ENCODE assay signal across 2 cellular contexts in the genomic region with DNA sequence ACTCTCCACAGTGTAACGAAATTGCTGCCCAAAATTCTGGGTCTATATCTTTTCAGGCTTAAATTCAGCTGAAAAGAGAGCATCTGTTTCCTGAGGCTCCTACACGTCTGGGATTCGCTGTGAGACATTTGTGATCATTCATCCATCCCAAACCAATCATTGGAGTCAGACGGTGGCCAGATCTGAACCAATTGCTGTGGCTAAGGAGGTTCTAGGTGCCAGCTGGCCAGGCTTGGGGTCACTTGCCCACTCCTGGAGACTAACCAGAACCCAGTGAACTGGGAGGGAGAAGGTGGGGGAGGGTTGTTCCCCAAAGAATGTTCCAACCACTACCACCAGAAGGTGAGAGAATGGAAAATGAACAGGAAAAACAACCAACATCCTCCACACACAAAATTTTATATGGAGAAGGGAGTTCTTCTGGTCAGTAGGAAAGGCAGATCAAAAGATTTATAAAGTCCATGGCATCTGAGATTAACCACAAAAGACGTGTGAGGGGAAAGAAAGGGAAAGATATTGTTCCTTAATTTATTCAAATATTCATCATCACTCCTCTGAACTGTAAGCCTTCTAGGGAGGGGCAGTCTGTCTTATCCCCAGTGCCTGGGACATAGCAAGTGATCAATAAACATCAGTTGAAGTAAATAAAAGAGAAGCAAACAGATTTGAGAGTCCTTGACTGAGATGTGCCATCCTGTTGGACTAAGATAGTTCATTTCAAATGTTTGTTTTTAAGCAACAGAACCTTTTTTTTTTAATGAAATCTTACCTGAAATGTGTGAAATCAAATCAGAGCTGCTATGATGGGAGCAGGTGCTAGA.
TF ChIP-seq lines count a peak whose summit lies in the region.

No MANE protein-coding gene starts in this region.

TF ChIP-seq in A549, 52 proteins besides CTCF, POLR2A, EP300 and RAD21:
- TF ChIP-seq FOSB (CRISPR knock-in tag; IDR thresholded peaks at IDR 0.05) (no peak), KDM1A (IDR thresholded peaks at IDR 0.05; ENCODE audit: low read depth) (no peak), KDM5A (IDR thresholded peaks at IDR 0.05) (no peak), ZFP36 (IDR thresholded peaks at IDR 0.05; ENCODE audit: borderline replicate concordance, partially characterized antibody) (no peak), CHD4 (IDR thresholded peaks at IDR 0.05; ENCODE audit: borderline replicate concordance) (no peak), FOSL2 (IDR thresholded peaks at IDR 0.05) (no peak), FOSL2 (CRISPR knock-in tag; IDR thresholded peaks at IDR 0.05) (no peak), RFX5 (IDR thresholded peaks at IDR 0.05) (no peak), HDAC2 (IDR thresholded peaks at IDR 0.05) (no peak), SMC3 (IDR thresholded peaks at IDR 0.05) (no peak), ZC3H11A (IDR thresholded peaks at IDR 0.05) (no peak)
TF ChIP-seq in A549: peak in this region for 0.

TF ChIP-seq in GM23338, 12 proteins besides CTCF, POLR2A, EP300 and RAD21:
- TF ChIP-seq CREB1 (CRISPR knock-in tag; IDR thresholded peaks at IDR 0.05; ENCODE audit: low read depth) (no peak), EZH2 (IDR thresholded peaks at IDR 0.05; ENCODE audit: low read depth, unreplicated experiment) (no peak), POLR2AphosphoS5 (IDR thresholded peaks at IDR 0.05; ENCODE audit: low read depth) (no peak), STAT1 (IDR thresholded peaks at IDR 0.05; ENCODE audit: unreplicated experiment) (no peak), NANOG (IDR thresholded peaks at IDR 0.05; ENCODE audit: borderline replicate concordance) (no peak), ZNF114 (CRISPR knock-in tag; IDR thresholded peaks at IDR 0.05) (no peak), JUNB (IDR thresholded peaks at IDR 0.05; ENCODE audit: unreplicated experiment) (no peak), ZNF331 (CRISPR knock-in tag; IDR thresholded peaks at IDR 0.05; ENCODE audit: low read depth) (no peak), EZH2phosphoT487 (IDR thresholded peaks at IDR 0.05; ENCODE audit: unreplicated experiment) (no peak)
- TF ChIP-seq, protein P1, sequence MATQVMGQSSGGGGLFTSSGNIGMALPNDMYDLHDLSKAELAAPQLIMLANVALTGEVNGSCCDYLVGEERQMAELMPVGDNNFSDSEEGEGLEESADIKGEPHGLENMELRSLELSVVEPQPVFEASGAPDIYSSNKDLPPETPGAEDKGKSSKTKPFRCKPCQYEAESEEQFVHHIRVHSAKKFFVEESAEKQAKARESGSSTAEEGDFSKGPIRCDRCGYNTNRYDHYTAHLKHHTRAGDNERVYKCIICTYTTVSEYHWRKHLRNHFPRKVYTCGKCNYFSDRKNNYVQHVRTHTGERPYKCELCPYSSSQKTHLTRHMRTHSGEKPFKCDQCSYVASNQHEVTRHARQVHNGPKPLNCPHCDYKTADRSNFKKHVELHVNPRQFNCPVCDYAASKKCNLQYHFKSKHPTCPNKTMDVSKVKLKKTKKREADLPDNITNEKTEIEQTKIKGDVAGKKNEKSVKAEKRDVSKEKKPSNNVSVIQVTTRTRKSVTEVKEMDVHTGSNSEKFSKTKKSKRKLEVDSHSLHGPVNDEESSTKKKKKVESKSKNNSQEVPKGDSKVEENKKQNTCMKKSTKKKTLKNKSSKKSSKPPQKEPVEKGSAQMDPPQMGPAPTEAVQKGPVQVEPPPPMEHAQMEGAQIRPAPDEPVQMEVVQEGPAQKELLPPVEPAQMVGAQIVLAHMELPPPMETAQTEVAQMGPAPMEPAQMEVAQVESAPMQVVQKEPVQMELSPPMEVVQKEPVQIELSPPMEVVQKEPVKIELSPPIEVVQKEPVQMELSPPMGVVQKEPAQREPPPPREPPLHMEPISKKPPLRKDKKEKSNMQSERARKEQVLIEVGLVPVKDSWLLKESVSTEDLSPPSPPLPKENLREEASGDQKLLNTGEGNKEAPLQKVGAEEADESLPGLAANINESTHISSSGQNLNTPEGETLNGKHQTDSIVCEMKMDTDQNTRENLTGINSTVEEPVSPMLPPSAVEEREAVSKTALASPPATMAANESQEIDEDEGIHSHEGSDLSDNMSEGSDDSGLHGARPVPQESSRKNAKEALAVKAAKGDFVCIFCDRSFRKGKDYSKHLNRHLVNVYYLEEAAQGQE (IDR thresholded peaks at IDR 0.05; ENCODE audit: unreplicated experiment) = no peak
- TF ChIP-seq, protein P2, sequence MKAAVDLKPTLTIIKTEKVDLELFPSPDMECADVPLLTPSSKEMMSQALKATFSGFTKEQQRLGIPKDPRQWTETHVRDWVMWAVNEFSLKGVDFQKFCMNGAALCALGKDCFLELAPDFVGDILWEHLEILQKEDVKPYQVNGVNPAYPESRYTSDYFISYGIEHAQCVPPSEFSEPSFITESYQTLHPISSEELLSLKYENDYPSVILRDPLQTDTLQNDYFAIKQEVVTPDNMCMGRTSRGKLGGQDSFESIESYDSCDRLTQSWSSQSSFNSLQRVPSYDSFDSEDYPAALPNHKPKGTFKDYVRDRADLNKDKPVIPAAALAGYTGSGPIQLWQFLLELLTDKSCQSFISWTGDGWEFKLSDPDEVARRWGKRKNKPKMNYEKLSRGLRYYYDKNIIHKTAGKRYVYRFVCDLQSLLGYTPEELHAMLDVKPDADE (IDR thresholded peaks at IDR 0.05) = no peak
- TF ChIP-seq, protein P3, sequence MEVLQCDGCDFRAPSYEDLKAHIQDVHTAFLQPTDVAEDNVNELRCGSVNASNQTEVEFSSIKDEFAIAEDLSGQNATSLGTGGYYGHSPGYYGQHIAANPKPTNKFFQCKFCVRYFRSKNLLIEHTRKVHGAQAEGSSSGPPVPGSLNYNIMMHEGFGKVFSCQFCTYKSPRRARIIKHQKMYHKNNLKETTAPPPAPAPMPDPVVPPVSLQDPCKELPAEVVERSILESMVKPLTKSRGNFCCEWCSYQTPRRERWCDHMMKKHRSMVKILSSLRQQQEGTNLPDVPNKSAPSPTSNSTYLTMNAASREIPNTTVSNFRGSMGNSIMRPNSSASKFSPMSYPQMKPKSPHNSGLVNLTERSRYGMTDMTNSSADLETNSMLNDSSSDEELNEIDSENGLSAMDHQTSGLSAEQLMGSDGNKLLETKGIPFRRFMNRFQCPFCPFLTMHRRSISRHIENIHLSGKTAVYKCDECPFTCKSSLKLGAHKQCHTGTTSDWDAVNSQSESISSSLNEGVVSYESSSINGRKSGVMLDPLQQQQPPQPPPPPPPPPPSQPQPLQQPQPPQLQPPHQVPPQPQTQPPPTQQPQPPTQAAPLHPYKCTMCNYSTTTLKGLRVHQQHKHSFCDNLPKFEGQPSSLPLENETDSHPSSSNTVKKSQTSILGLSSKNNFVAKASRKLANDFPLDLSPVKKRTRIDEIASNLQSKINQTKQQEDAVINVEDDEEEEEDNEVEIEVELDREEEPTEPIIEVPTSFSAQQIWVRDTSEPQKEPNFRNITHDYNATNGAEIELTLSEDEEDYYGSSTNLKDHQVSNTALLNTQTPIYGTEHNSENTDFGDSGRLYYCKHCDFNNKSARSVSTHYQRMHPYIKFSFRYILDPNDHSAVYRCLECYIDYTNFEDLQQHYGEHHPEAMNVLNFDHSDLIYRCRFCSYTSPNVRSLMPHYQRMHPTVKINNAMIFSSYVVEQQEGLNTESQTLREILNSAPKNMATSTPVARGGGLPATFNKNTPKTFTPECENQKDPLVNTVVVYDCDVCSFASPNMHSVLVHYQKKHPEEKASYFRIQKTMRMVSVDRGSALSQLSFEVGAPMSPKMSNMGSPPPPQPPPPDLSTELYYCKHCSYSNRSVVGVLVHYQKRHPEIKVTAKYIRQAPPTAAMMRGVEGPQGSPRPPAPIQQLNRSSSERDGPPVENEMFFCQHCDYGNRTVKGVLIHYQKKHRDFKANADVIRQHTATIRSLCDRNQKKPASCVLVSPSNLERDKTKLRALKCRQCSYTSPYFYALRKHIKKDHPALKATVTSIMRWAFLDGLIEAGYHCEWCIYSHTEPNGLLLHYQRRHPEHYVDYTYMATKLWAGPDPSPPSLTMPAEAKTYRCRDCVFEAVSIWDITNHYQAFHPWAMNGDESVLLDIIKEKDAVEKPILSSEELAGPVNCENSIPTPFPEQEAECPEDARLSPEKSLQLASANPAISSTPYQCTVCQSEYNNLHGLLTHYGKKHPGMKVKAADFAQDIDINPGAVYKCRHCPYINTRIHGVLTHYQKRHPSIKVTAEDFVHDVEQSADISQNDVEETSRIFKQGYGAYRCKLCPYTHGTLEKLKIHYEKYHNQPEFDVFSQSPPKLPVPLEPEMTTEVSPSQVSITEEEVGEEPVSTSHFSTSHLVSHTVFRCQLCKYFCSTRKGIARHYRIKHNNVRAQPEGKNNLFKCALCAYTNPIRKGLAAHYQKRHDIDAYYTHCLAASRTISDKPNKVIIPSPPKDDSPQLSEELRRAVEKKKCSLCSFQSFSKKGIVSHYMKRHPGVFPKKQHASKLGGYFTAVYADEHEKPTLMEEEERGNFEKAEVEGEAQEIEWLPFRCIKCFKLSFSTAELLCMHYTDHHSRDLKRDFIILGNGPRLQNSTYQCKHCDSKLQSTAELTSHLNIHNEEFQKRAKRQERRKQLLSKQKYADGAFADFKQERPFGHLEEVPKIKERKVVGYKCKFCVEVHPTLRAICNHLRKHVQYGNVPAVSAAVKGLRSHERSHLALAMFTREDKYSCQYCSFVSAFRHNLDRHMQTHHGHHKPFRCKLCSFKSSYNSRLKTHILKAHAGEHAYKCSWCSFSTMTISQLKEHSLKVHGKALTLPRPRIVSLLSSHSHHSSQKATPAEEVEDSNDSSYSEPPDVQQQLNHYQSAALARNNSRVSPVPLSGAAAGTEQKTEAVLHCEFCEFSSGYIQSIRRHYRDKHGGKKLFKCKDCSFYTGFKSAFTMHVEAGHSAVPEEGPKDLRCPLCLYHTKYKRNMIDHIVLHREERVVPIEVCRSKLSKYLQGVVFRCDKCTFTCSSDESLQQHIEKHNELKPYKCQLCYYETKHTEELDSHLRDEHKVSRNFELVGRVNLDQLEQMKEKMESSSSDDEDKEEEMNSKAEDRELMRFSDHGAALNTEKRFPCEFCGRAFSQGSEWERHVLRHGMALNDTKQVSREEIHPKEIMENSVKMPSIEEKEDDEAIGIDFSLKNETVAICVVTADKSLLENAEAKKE (CRISPR knock-in tag; IDR thresholded peaks at IDR 0.05) = no peak
